In genomic region chr15:63329567-63330350, GRCh38 we compare ENCODE assay signal across 20 cellular contexts. TPM values are rescaled to one million over a fixed set of nuclear protein-coding genes. Genes with fewer than 3 reads are reported as not detected.
"Had no signal": no experiment of that assay in that cellular context is flagged by ENCODE, and none has a peak within 500 bp of the region (broad histone marks: within the 10 kb centered on the region; RNA-seq: fewer than 3 reads in every experiment).

No MANE protein-coding gene starts in this region.

- DNase-seq: activated CD4-positive, alpha-beta T cell treated with anti-CD3 and anti-CD28 coated beads for 1 hour; activated gamma-delta T cell; foreskin keratinocyte; glutamatergic neuron; hippocampal formation; left cardiac atrium; midbrain; stimulated activated CD4-positive, alpha-beta T cell treated with anti-CD3 and anti-CD28 coated beads, Interleukin-12 subunit alpha, Interleukin-12 subunit beta, amount 100 ng/mL, for 4 hours; stimulated activated CD4-positive, alpha-beta T cell treated with anti-CD3 and anti-CD28 coated beads, Interleukin-1b, Interleukin-23, amount 100 ng/mL, for 48 hours; stimulated activated naive CD8-positive, alpha-beta T cell treated with anti-CD3 and anti-CD28 coated beads, Interleukin-15, Interleukin-2, amounts not matched to agents 100 U/mL and 50 U/mL, for 24 hours; substantia nigra; uterus; WERI-Rb-1 had no signal

- H3K36me3 ChIP-seq: ascending aorta, prostate gland, right atrium auricular region, tibial nerve, uterus, WERI-Rb-1 had no signal

- H3K27me3 ChIP-seq: ascending aorta, foreskin keratinocyte, right atrium auricular region, tibial nerve, uterus had no signal

- H3K27ac ChIP-seq: ascending aorta, foreskin keratinocyte, prostate gland, right atrium auricular region, tibial nerve, uterus, WERI-Rb-1 had no signal

- H3K4me1 ChIP-seq: ascending aorta, prostate gland, tibial nerve, uterus had no signal

- H3K4me3 ChIP-seq: ascending aorta, lung, prostate gland, right atrium auricular region, tibial nerve, uterus had no signal

- H3K9me3 ChIP-seq: ascending aorta, prostate gland, right atrium auricular region, tibial nerve, uterus had no signal

RNA-seq across cellular contexts. Expression of gene CA12, which starts 51.9 kb away (rescaled TPM):
- total RNA-seq: activated CD8-positive, alpha-beta memory T cell treated with anti-CD3 and anti-CD28 coated beads for 36 hours; T-helper 2 cell treated with Interferon-gamma antibody and Interleukin-4, amounts not matched to agents 100 ng/mL and 5 ng/mL, for 36 hours had no signal
